In the genomic region with DNA sequence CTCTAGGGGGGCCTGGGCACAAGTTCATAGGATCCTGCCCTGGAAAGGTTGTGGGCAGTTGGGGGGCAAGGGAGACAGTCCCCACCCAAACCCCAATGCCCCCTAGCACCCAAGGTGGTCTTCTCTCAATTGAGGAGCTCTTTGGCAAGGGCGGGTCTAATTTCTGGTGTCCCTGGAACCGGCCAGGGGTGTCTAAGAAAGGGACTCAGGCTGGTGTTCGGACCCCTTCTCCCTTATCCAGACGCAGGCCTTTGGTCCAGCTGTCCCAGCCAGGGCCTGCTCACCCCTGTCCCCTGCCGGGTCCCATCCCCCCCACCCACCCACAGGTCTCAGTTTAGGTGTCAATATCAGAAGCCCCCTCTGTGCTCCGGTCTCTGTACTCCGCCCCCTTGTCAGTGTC, we compare ENCODE assay signal across 9 cellular contexts. TPM values are rescaled to one million over a fixed set of nuclear protein-coding genes. Genes with fewer than 3 reads are reported as not detected.
A peak's percentile ranks its signal among the peaks of the same experiment; 100 is the strongest.
DNase-seq lines count a peak whose midpoint lies in the region; ATAC-seq and TF ChIP-seq lines count a peak whose summit lies in the region.
"Had no signal": no experiment of that assay in that cellular context is flagged by ENCODE, and none has a peak within 500 bp of the region (broad histone marks: within the 10 kb centered on the region; RNA-seq: fewer than 3 reads in every experiment).

No MANE protein-coding gene starts in this region.

- no peak for ATAC-seq in activated naive CD8-positive, alpha-beta T cell treated with anti-CD3 and anti-CD28 coated beads, Interleukin-2, amount 50 U/mL, for 24 hours
- ATAC-seq in HG03442 (IDR thresholded peaks at IDR 0.05; ENCODE audit: unreplicated experiment) = no peak
- ATAC-seq in GM21367 (IDR thresholded peaks at IDR 0.05; ENCODE audit: unreplicated experiment) = no peak

- DNase-seq in activated naive CD8-positive, alpha-beta T cell treated with anti-CD3 and anti-CD28 coated beads, Interleukin-2, amount 50 U/mL, for 24 hours = no peak
- DNase-seq in nephron progenitor cell (no peak), dermis blood vessel endothelial cell (no peak), GOT3 (lab: John Stamatoyannopoulos, UW) (no peak)
- DNase-seq: NCI-H1930 had no signal

- H3K4me1 Mint-ChIP-seq in activated naive CD8-positive, alpha-beta T cell (ENCODE audit: low read depth) = peaks cover 8% of the 10 kb centered on the region
- H3K4me1 Mint-ChIP-seq in activated naive CD8-positive, alpha-beta T cell treated with anti-CD3 and anti-CD28 coated beads, Interleukin-2, amount 50 U/mL, for 24 hours = peaks cover 9% of the 10 kb centered on the region
- no peaks in the 10 kb centered on the region for H3K4me1 Mint-ChIP-seq in nephron progenitor cell

- no peaks in the 10 kb centered on the region for H3K9me3 Mint-ChIP-seq in activated naive CD8-positive, alpha-beta T cell (ENCODE audit: low read depth)
- H3K9me3 Mint-ChIP-seq in activated naive CD8-positive, alpha-beta T cell treated with anti-CD3 and anti-CD28 coated beads, Interleukin-2, amount 50 U/mL, for 24 hours = no peaks in the 10 kb centered on the region
- no peaks in the 10 kb centered on the region for H3K9me3 Mint-ChIP-seq in nephron progenitor cell

- peaks cover 6% of the 10 kb centered on the region for H3K27me3 Mint-ChIP-seq in activated naive CD8-positive, alpha-beta T cell
- peaks cover 21% of the 10 kb centered on the region for H3K27me3 Mint-ChIP-seq in activated naive CD8-positive, alpha-beta T cell treated with anti-CD3 and anti-CD28 coated beads, Interleukin-2, amount 50 U/mL, for 24 hours
- peaks cover 69% of the 10 kb centered on the region for H3K27me3 Mint-ChIP-seq in nephron progenitor cell (ENCODE audit: low read depth, poor library complexity)

- TF ChIP-seq CTCF in nephron progenitor cell (IDR thresholded peaks at IDR 0.05) = no peak

- H3K4me3 Mint-ChIP-seq in activated naive CD8-positive, alpha-beta T cell = peak overlapping the region; percentile 0
- H3K4me3 Mint-ChIP-seq in activated naive CD8-positive, alpha-beta T cell treated with anti-CD3 and anti-CD28 coated beads, Interleukin-2, amount 50 U/mL, for 24 hours = no peak overlapping the region
- H3K4me3 Mint-ChIP-seq in nephron progenitor cell = peak overlapping the region; percentile 48

- H3K27ac Mint-ChIP-seq in activated naive CD8-positive, alpha-beta T cell = no peak overlapping the region
- no peak overlapping the region for H3K27ac Mint-ChIP-seq in activated naive CD8-positive, alpha-beta T cell treated with anti-CD3 and anti-CD28 coated beads, Interleukin-2, amount 50 U/mL, for 24 hours
- H3K27ac Mint-ChIP-seq in nephron progenitor cell = no peak overlapping the region

- peak overlapping the region; percentile 66 for H3K27ac ChIP-seq in angular gyrus (ENCODE audit: low read depth, low read length)

- H3K36me3 Mint-ChIP-seq in activated naive CD8-positive, alpha-beta T cell = no peaks in the 10 kb centered on the region
- H3K36me3 Mint-ChIP-seq in activated naive CD8-positive, alpha-beta T cell treated with anti-CD3 and anti-CD28 coated beads, Interleukin-2, amount 50 U/mL, for 24 hours (ENCODE audit: low read depth) = no peaks in the 10 kb centered on the region
- H3K36me3 Mint-ChIP-seq in nephron progenitor cell (ENCODE audit: low read depth) = no peaks in the 10 kb centered on the region

RNA-seq across cellular contexts. Expression of a gene that starts 0.9 kb away (rescaled TPM):
- total RNA-seq in dermis blood vessel endothelial cell = 1.2 TPM in 1 of 2 replicates, not detected in the other

RNA-seq across cellular contexts. Expression of a gene that starts 3.4 kb away (rescaled TPM):
- total RNA-seq in dermis blood vessel endothelial cell = 0.34 TPM in 1 of 2 replicates, not detected in the other

RNA-seq across cellular contexts. Expression of a gene that starts 3.8 kb away (rescaled TPM):
- 0.19 and 0.68 TPM in 2 replicates for total RNA-seq in dermis blood vessel endothelial cell

RNA-seq across cellular contexts. Expression of a gene that starts 44.9 kb away (rescaled TPM):
- 59.2 and 76.1 TPM in 2 replicates for total RNA-seq in dermis blood vessel endothelial cell

RNA-seq across cellular contexts. Expression of a gene that starts 50.3 kb away (rescaled TPM):
- total RNA-seq in dermis blood vessel endothelial cell = 30.9 and 55.5 TPM in 2 replicates
